Comparison of ENCODE assay signal across 11 cellular contexts in the genomic region with DNA sequence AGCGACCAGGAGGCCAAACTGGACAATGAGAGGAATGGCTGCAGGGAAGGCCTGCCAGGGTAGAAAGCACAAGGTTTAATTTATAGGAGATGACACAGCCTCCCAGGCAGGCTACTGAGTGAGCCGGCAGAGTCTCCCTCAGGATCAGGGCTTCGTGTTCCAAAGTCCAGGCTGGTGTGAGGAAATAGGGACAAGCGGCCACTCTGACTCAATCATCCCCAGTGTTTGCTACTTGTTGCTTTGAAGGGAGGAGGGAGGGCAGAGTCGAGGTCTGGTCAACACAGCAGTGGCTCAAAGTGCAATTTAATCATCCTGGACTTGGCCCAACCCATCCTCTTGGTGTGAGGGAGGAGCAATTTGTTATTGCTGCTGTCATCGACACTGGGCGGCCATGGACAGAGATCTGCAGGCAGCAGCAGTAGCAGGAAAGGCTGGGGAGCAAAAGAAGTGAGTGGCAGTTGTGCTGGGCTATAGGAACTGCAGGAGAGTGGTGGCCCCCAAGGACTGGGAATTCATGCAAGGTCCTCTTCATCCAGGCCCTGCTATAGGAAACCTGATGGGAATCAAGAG. TPM values are rescaled to one million over a fixed set of nuclear protein-coding genes. Genes with fewer than 3 reads are reported as not detected.
DNase-seq lines count a peak whose midpoint lies in the region; ATAC-seq, FAIRE-seq and TF ChIP-seq lines count a peak whose summit lies in the region.
"Had no signal": no experiment of that assay in that cellular context is flagged by ENCODE, and none has a peak within 500 bp of the region (broad histone marks: within the 10 kb centered on the region; RNA-seq: fewer than 3 reads in every experiment).

No MANE protein-coding gene starts in this region.

- peak overlapping the region; percentile 52 for H3K4me3 ChIP-seq in DOHH2 (ENCODE audit: low read length)
- H3K4me3 ChIP-seq in HUES48 (ENCODE audit: low read depth, low read length) = no peak overlapping the region
- peak overlapping the region in 1 of 4 experiments; percentile 39; a peak in 3 of 8 replicates for H3K4me3 ChIP-seq in H1 (ENCODE audit: extremely low read depth in 1 of 4, insufficient read depth in 2 of 4, low read depth in 3 of 4, low read length in 4 of 4)

- no peak overlapping the region for H3K14ac ChIP-seq in H1 (ENCODE audit: insufficient read length)

- no peaks in the 10 kb centered on the region for H3K36me3 ChIP-seq in DOHH2 (ENCODE audit: control insufficient read depth, low read length)
- no peaks in the 10 kb centered on the region for H3K36me3 ChIP-seq in HUES48 (ENCODE audit: control insufficient read depth, insufficient read depth, low read length)
- H3K36me3 ChIP-seq in H1 (ENCODE audit: control insufficient read depth in 2 of 4, insufficient read depth in 4 of 4, low read length in 3 of 4) = no peaks in the 10 kb centered on the region

- peak overlapping the region; percentile 71; the same call in 1 of the 2 replicates for H2BK5ac ChIP-seq in H1 (ENCODE audit: low read depth, low read length)

- peaks cover 7% of the 10 kb centered on the region for H3K9me3 Mint-ChIP-seq in nephron progenitor cell

- TF ChIP-seq CTCF in DOHH2 (IDR thresholded peaks at IDR 0.05; ENCODE audit: low read depth, low read length, poor library complexity, severe bottlenecking) (no peak), H1 (IDR thresholded peaks at IDR 0.05; ENCODE audit: control extremely low read depth in 1 of 3, insufficient read depth in 1 of 3, low read depth in 1 of 3, low read length in 3 of 3) (no peak), nephron progenitor cell (IDR thresholded peaks at IDR 0.05) (no peak)

- no peak overlapping the region for H2BK120ac ChIP-seq in H1 (replicated peaks; ENCODE audit: low read depth, low read length)

- H3K79me2 ChIP-seq in DOHH2 (ENCODE audit: control insufficient read depth, low read length) = no peaks in the 10 kb centered on the region
- H3K79me2 ChIP-seq in H1 (ENCODE audit: control insufficient read depth in 1 of 2, insufficient read depth in 2 of 2, low read length in 2 of 2) = no peaks in the 10 kb centered on the region

- H4K5ac ChIP-seq in H1 (ENCODE audit: insufficient read length, low read depth, low read length) = no peak overlapping the region

- H3K9me3 ChIP-seq in DOHH2 (ENCODE audit: control insufficient read depth, insufficient read depth, low read length) (no peaks in the 10 kb centered on the region), HUES48 (ENCODE audit: control insufficient read depth, insufficient read depth, low read length) (no peaks in the 10 kb centered on the region), H1 (ENCODE audit: insufficient read depth in 2 of 2, low read depth in 1 of 2, low read length in 1 of 2) (no peaks in the 10 kb centered on the region)

- POLR2A ChIA-PET in H1 (lab: Charles Lee; ENCODE audit: partially characterized antibody) = no interaction called here

- H3K27me3 ChIP-seq in DOHH2 (ENCODE audit: control insufficient read depth, low read length) (no peaks in the 10 kb centered on the region), HUES48 (ENCODE audit: control insufficient read depth, insufficient read depth, low read length) (peaks cover 4% of the 10 kb centered on the region), H1 (replicated peaks in 1 of 4; ENCODE audit: control insufficient read depth in 3 of 4, extremely low read depth in 1 of 4, insufficient read depth in 3 of 4, low read length in 3 of 4) (peaks cover 0 to 1% (median 0%) of the 10 kb centered on the region in 4 experiments; a peak in 1 of 7 replicates)

- H3K9me2 ChIP-seq in DOHH2 (replicated peaks; ENCODE audit: control insufficient read depth, low read length) = no peaks in the 10 kb centered on the region

- H3K4ac ChIP-seq in H1 (replicated peaks; ENCODE audit: insufficient read length, low read depth, low read length) = no peak overlapping the region

- no peaks in the 10 kb centered on the region for H3K36me3 Mint-ChIP-seq in nephron progenitor cell (ENCODE audit: low read depth)
- H3K36me3 Mint-ChIP-seq: activated CD8-positive, alpha-beta memory T cell treated with anti-CD3 and anti-CD28 coated beads, Interleukin-2, amount 10 ng/mL, durations not matched to agents 7 days and 5 days had no signal

- H3K23ac ChIP-seq in H1 (ENCODE audit: insufficient read length) = no peak overlapping the region

- TF ChIP-seq RAD21 in H1 (IDR thresholded peaks at IDR 0.05 in 1 of 2, conservative IDR thresholded peaks at IDR 0.05 in 1 of 2; ENCODE audit: low read depth in 2 of 2, low read length in 2 of 2) = no peak

- TF ChIP-seq POLR2A in H1 (IDR thresholded peaks at IDR 0.05; ENCODE audit: control extremely low read depth in 1 of 2, low read depth in 2 of 2, low read length in 2 of 2) = no peak

- no peak overlapping the region for H2AFZ ChIP-seq in H1 (ENCODE audit: low read length)

- H3K18ac ChIP-seq in H1 (ENCODE audit: extremely low read depth, low read length) = peak overlapping the region; percentile 7

- H3K27me3 Mint-ChIP-seq in nephron progenitor cell (ENCODE audit: low read depth, poor library complexity) = no peaks in the 10 kb centered on the region

- peak overlapping the region; percentile 66 for H3K27ac ChIP-seq in DOHH2 (ENCODE audit: low read depth, low read length)
- H3K27ac ChIP-seq in HUES48 (ENCODE audit: low read depth, low read length) = peak overlapping the region; percentile 7
- no peak overlapping the region; the same call in 1 of the 2 replicates for H3K27ac ChIP-seq in H1 (ENCODE audit: low read depth, low read length)

- H3K79me1 ChIP-seq in H1 (ENCODE audit: low read depth, low read length) = no peaks in the 10 kb centered on the region

- H4K8ac ChIP-seq in H1 (ENCODE audit: extremely low read depth, insufficient read depth, low read length) = no peak overlapping the region; the same call in 1 of the 2 replicates

- peaks cover 14% of the 10 kb centered on the region for H3F3A ChIP-seq in DOHH2 (ENCODE audit: control insufficient read depth, insufficient read depth)

- H3K4me1 ChIP-seq in DOHH2 (ENCODE audit: control insufficient read depth, low read length) = peaks cover 30% of the 10 kb centered on the region
- peaks cover 26% of the 10 kb centered on the region for H3K4me1 ChIP-seq in HUES48 (ENCODE audit: control insufficient read depth, insufficient read depth, low read length)
- H3K4me1 ChIP-seq in H1 (replicated peaks in 1 of 4; ENCODE audit: control insufficient read depth in 3 of 4, insufficient read depth in 4 of 4, low read length in 3 of 4) = peaks cover 1 to 11% (median 8%) of the 10 kb centered on the region in 4 experiments; a peak in 5 of 7 replicates

- H2BK15ac ChIP-seq in H1 (ENCODE audit: low read length) = no peak overlapping the region

- 0 out of 2 replicates have a peak overlapping the region, but pooled peaks have one; percentile 14 for H2AK5ac ChIP-seq in H1 (ENCODE audit: low read depth, low read length)

- CTCF ChIA-PET in H1 (lab: Charles Lee; ENCODE audit: partially characterized antibody) = no interaction called here

- DNase-seq in H1 (ENCODE audit: low read depth in 1 of 2, low spot score in 2 of 2) (no peak), nephron progenitor cell (peak; percentile 39), SKM-1 treated with dmso at 0.1 percent for 144 hours (lab: John Stamatoyannopoulos, UW; ENCODE audit: unreplicated experiment) (no peak), NCI-H146 (lab: John Stamatoyannopoulos, UW) (no peak)
- no peak for DNase-seq in activated CD8-positive, alpha-beta memory T cell treated with anti-CD3 and anti-CD28 coated beads, Interleukin-2, amount 50 U/mL, for 48 hours
- DNase-seq: activated CD8-positive, alpha-beta memory T cell treated with anti-CD3 and anti-CD28 coated beads, Interleukin-2, amount 10 ng/mL, durations not matched to agents 7 days and 5 days; stimulated activated CD4-positive, alpha-beta T cell treated with anti-CD3 and anti-CD28 coated beads, Interleukin-15, amount 100 ng/mL, for 24 hours had no signal

- H2BK20ac ChIP-seq in H1 (ENCODE audit: low read length) = peak overlapping the region; percentile 83

- H3K4me3 Mint-ChIP-seq in nephron progenitor cell = peak overlapping the region; percentile 17
- H3K4me3 Mint-ChIP-seq: activated CD8-positive, alpha-beta memory T cell treated with anti-CD3 and anti-CD28 coated beads, Interleukin-2, amount 10 ng/mL, durations not matched to agents 7 days and 5 days had no signal

- H4K20me1 ChIP-seq in DOHH2 (ENCODE audit: control insufficient read depth, insufficient read depth, low read depth, low read length) (peaks cover 4% of the 10 kb centered on the region; the same call in 1 of the 2 replicates), H1 (replicated peaks in 1 of 2; ENCODE audit: control insufficient read depth in 1 of 2, insufficient read depth in 2 of 2, low read length in 2 of 2) (no peaks in the 10 kb centered on the region)

- no peaks in the 10 kb centered on the region for H3K23me2 ChIP-seq in H1 (ENCODE audit: low read depth, low read length)

- H4K91ac ChIP-seq in H1 (replicated peaks; ENCODE audit: insufficient read length, low read length) = peak overlapping the region; percentile 28

- no peak overlapping the region for H3K56ac ChIP-seq in H1 (replicated peaks; ENCODE audit: insufficient read length, low read depth, low read length)

- no peak for TF ChIP-seq EP300 in H1 (IDR thresholded peaks at IDR 0.05; ENCODE audit: borderline replicate concordance in 1 of 2, low read depth in 2 of 2, low read length in 2 of 2)

- peak overlapping the region; percentile 89; the same call in 1 of the 2 replicates for H2BK12ac ChIP-seq in H1 (ENCODE audit: low read depth, low read length)

- H3K27ac Mint-ChIP-seq in nephron progenitor cell = peak overlapping the region; percentile 80
- H3K27ac Mint-ChIP-seq: activated CD8-positive, alpha-beta memory T cell treated with anti-CD3 and anti-CD28 coated beads, Interleukin-2, amount 10 ng/mL, durations not matched to agents 7 days and 5 days had no signal

- H3K4me1 Mint-ChIP-seq in nephron progenitor cell = peaks cover 32% of the 10 kb centered on the region
- H3K4me1 Mint-ChIP-seq: activated CD8-positive, alpha-beta memory T cell treated with anti-CD3 and anti-CD28 coated beads, Interleukin-2, amount 10 ng/mL, durations not matched to agents 7 days and 5 days had no signal

- WGBS in H1 (ENCODE audit: extremely low coverage in 1 of 2, insufficient coverage in 1 of 2, insufficient read length in 1 of 2, insufficient replicate concordance in 2 of 2, low coverage in 1 of 2, low lambda C conversion rate in 2 of 2, missing lambda C conversion rate in 1 of 2), 2 experiments = 74% methylated on average over 7 of the region's 7 CpGs; no CpG with 5 or more reads in 1 of the 2 experiments

- H3K4me2 ChIP-seq in DOHH2 (ENCODE audit: low read length) (peak overlapping the region; percentile 65), H1 (ENCODE audit: insufficient read depth in 1 of 2, low read depth in 2 of 2, low read length in 2 of 2) (peak overlapping the region; percentile 9 to 30; a peak in 3 of 4 replicates)

- ATAC-seq in GM18870 (IDR thresholded peaks at IDR 0.05; ENCODE audit: unreplicated experiment) = no peak
- ATAC-seq: activated CD8-positive, alpha-beta memory T cell treated with anti-CD3 and anti-CD28 coated beads, Interleukin-2, amount 10 ng/mL, durations not matched to agents 7 days and 5 days had no signal

- H3K9ac ChIP-seq in HUES48 (ENCODE audit: low read depth, low read length) = no peak overlapping the region
- no peak overlapping the region for H3K9ac ChIP-seq in H1 (replicated peaks in 1 of 4; ENCODE audit: extremely low read depth in 1 of 4, low read depth in 3 of 4, low read length in 3 of 4)

- no peak for FAIRE-seq in H1 (lab: Jason Lieb, UNC)

RNA-seq across cellular contexts. Expression of gene TBX15, which starts 27.5 kb away (rescaled TPM):
- 0.24 and 0.42 TPM in 2 replicates for total RNA-seq in H1 (2021; fragmentation: NEBNext Ultra II Directional; extraction: Animal tissue kit (Norgen Biotek cat#: 25700))
- 0.09 and 0.14 TPM in 2 replicates for polyA plus RNA-seq in H1 (2011; rRNA removed)
- 0.14 TPM for polyA plus RNA-seq in H1 (2011; cell fraction: cytosol; rRNA removed)
- polyA plus RNA-seq in H1 (2011; cell fraction: nucleus; rRNA removed) = 0.19 TPM
- polyA plus RNA-seq in H1 (2012, experiment 1 of 2) = 0.04 to 0.13 TPM (median 0.10 TPM) in 3 of 4 replicates, not detected in the other
- polyA plus RNA-seq in H1 (2012, experiment 2 of 2) = not detected
- polyA plus RNA-seq in H1 (2013, experiment 1 of 2) = 0.12 TPM
- 0.11 TPM for polyA plus RNA-seq in H1 (2013, experiment 2 of 2)
- 0.22 and 0.35 TPM in 2 replicates for polyA minus RNA-seq in H1 (2011; rRNA and poly(A)+ RNA removed)
- polyA minus RNA-seq in H1 (2011; cell fraction: cytosol; rRNA and poly(A)+ RNA removed) = not detected
- polyA minus RNA-seq in H1 (2011; cell fraction: nucleus; rRNA and poly(A)+ RNA removed) = 0.40 TPM
- total RNA-seq: activated CD8-positive, alpha-beta memory T cell treated with anti-CD3 and anti-CD28 coated beads, Interleukin-2, amount 10 ng/mL, durations not matched to agents 7 days and 5 days; kidney epithelial cell had no signal
